In genomic region chr1:151639466-151639865, GRCh38 we compare ENCODE assay signal across 14 cellular contexts. TPM values are rescaled to one million over a fixed set of nuclear protein-coding genes. Genes with fewer than 3 reads are reported as not detected.
DNase-seq lines count a peak whose midpoint lies in the region; ATAC-seq, FAIRE-seq and TF ChIP-seq lines count a peak whose summit lies in the region.
"Had no signal": no experiment of that assay in that cellular context is flagged by ENCODE, and none has a peak within 500 bp of the region (broad histone marks: within the 10 kb centered on the region; RNA-seq: fewer than 3 reads in every experiment).

No MANE protein-coding gene starts in this region.

- H3K27ac Mint-ChIP-seq in HFFc6: peak overlapping the region; percentile 47
- no peak overlapping the region for H3K27ac Mint-ChIP-seq in stimulated activated effector memory CD8-positive, alpha-beta T cell treated with anti-CD3 and anti-CD28 coated beads, Interleukin-12 subunit alpha, Interleukin-12 subunit beta, amount 100 ng/mL, for 72 hours
- H3K27ac Mint-ChIP-seq in GM23338: no peak overlapping the region
- H3K27ac Mint-ChIP-seq: stimulated activated naive B cell treated with anti-CD40 and anti-IgM and Interleukin-4, amounts not matched to agents 10 μg/mL and 1 μg/mL and 100 μg/mL, for 72 hours had no signal

- no peak for ATAC-seq in stimulated activated effector memory CD8-positive, alpha-beta T cell treated with anti-CD3 and anti-CD28 coated beads, Interleukin-12 subunit alpha, Interleukin-12 subunit beta, amount 100 ng/mL, for 72 hours
- ATAC-seq in GM23338: no peak
- ATAC-seq: gastrocnemius medialis; stimulated activated naive B cell treated with anti-CD40 and anti-IgM and Interleukin-4, amounts not matched to agents 10 μg/mL and 1 μg/mL and 100 μg/mL, for 72 hours had no signal

- intact Hi-C loops in mammary epithelial cell (cut with micrococcal nuclease): no loop called here

- H2AFZ ChIP-seq in mammary epithelial cell (ENCODE audit: low read depth, low read length) (no peak overlapping the region), GM23338 (no peak overlapping the region)

- FAIRE-seq in D721Med (lab: Jason Lieb, UNC): no peak

- H3K27me3 ChIP-seq in mammary epithelial cell (ENCODE audit: insufficient read depth, low read length) (no peaks in the 10 kb centered on the region), GM23338 (ENCODE audit: insufficient read depth) (no peaks in the 10 kb centered on the region)
- H3K27me3 ChIP-seq: gastrocnemius medialis, neutrophil had no signal

- H3K4me1 Mint-ChIP-seq in HFFc6 (ENCODE audit: low read depth) (peaks cover 42% of the 10 kb centered on the region), GM23338 (peaks cover 7% of the 10 kb centered on the region; the same call in 2 of the 3 replicates)
- peaks cover 21% of the 10 kb centered on the region for H3K4me1 Mint-ChIP-seq in stimulated activated effector memory CD8-positive, alpha-beta T cell treated with anti-CD3 and anti-CD28 coated beads, Interleukin-12 subunit alpha, Interleukin-12 subunit beta, amount 100 ng/mL, for 72 hours

- peak; percentile 67 for DNase-seq in AG10803 (ENCODE audit: low read depth)
- DNase-seq in HFFc6: peak; percentile 38
- DNase-seq in mammary epithelial cell: peak; percentile 37
- DNase-seq in kidney glomerular epithelial cell (lab: John Stamatoyannopoulos, UW): peak; percentile 53
- no peak for DNase-seq in stimulated activated effector memory CD8-positive, alpha-beta T cell treated with anti-CD3 and anti-CD28 coated beads, Interleukin-12 subunit alpha, Interleukin-12 subunit beta, amount 100 ng/mL, for 72 hours (ENCODE audit: low spot score in 2 of 2)
- no peak for DNase-seq in NCI-H446 (lab: John Stamatoyannopoulos, UW)
- no peak for DNase-seq in D721Med (ENCODE audit: insufficient read length, low spot score)
- no peak for DNase-seq in GM23338 (ENCODE audit: low spot score)
- DNase-seq: AML-193; gastrocnemius medialis; NCI-H1694; stimulated activated naive B cell treated with anti-CD40 and anti-IgM and Interleukin-4, amounts not matched to agents 10 μg/mL and 1 μg/mL and 100 μg/mL, for 72 hours had no signal

- H3K27me3 Mint-ChIP-seq in HFFc6 (ENCODE audit: insufficient read depth): no peaks in the 10 kb centered on the region
- H3K27me3 Mint-ChIP-seq in GM23338 (ENCODE audit: insufficient read depth, low read depth, poor library complexity): no peaks in the 10 kb centered on the region
- H3K27me3 Mint-ChIP-seq: IgD-negative memory B cell; stimulated activated naive B cell treated with anti-CD40 and anti-IgM and Interleukin-4, amounts not matched to agents 10 μg/mL and 1 μg/mL and 100 μg/mL, for 72 hours had no signal

- H3K4me1 ChIP-seq in mammary epithelial cell (ENCODE audit: insufficient read depth, low read length) (peaks cover 8% of the 10 kb centered on the region), GM23338 (ENCODE audit: insufficient read depth) (no peaks in the 10 kb centered on the region)

- CTCF ChIA-PET in mammary epithelial cell (lab: Charles Lee; ENCODE audit: low non-redundant PET): interaction anchor here (0.6 kb wide), 1 partner anchor 46 kb away, joined by 5 read pairs; no protein-coding TSS in a partner anchor

- H3K9me2 ChIP-seq in GM23338 (ENCODE audit: insufficient read depth): no peaks in the 10 kb centered on the region

- no peaks in the 10 kb centered on the region for H4K20me1 ChIP-seq in mammary epithelial cell (ENCODE audit: insufficient read depth, low read length)
- peaks cover 18% of the 10 kb centered on the region; the same call in 1 of the 2 replicates for H4K20me1 ChIP-seq in GM23338 (replicated peaks; ENCODE audit: insufficient read depth)

- in situ Hi-C loops in mammary epithelial cell (cut with MboI; ENCODE audit: low sequenced_read_pairs in 2 of 2): no loop called here

- peaks cover 5% of the 10 kb centered on the region for H3K36me3 ChIP-seq in mammary epithelial cell (ENCODE audit: insufficient read depth, low read length)
- no peaks in the 10 kb centered on the region for H3K36me3 ChIP-seq in GM23338 (ENCODE audit: insufficient read depth)
- H3K36me3 ChIP-seq: gastrocnemius medialis had no signal

- no peak for TF ChIP-seq CTCF in AG10803 (conservative IDR thresholded peaks at IDR 0.05; ENCODE audit: low read length)
- no peak for TF ChIP-seq CTCF in HFFc6 (IDR thresholded peaks at IDR 0.05)
- no peak for TF ChIP-seq CTCF in mammary epithelial cell (conservative IDR thresholded peaks at IDR 0.05 in 1 of 2, IDR thresholded peaks at IDR 0.05 in 1 of 2; ENCODE audit: extremely low read depth in 1 of 2, insufficient read depth in 1 of 2, low read depth in 1 of 2, low read length in 2 of 2)
- TF ChIP-seq CTCF in D721Med (IDR thresholded peaks at IDR 0.05; ENCODE audit: insufficient read depth, missing control alignments): no peak
- no peak for TF ChIP-seq CTCF in GM23338 (conservative IDR thresholded peaks at IDR 0.05; ENCODE audit: low read depth in 2 of 2)

- H3K36me3 Mint-ChIP-seq in HFFc6 (ENCODE audit: low read depth) (peaks cover 13% of the 10 kb centered on the region), GM23338 (ENCODE audit: low read depth) (peaks cover 8% of the 10 kb centered on the region; the same call in 2 of the 3 replicates)
- H3K36me3 Mint-ChIP-seq in stimulated activated effector memory CD8-positive, alpha-beta T cell treated with anti-CD3 and anti-CD28 coated beads, Interleukin-12 subunit alpha, Interleukin-12 subunit beta, amount 100 ng/mL, for 72 hours: peaks cover 16% of the 10 kb centered on the region

- no peaks in the 10 kb centered on the region for H3K9me3 ChIP-seq in mammary epithelial cell (replicated peaks; ENCODE audit: insufficient read depth, low read length)
- H3K9me3 ChIP-seq: gastrocnemius medialis, neutrophil had no signal

- BruUV-seq in mammary epithelial cell (replicated peaks; lab: Mats Ljungman, UMichigan): no TSS peak

- H3K4me3 ChIP-seq in AG10803 (ENCODE audit: low read length) (no peak overlapping the region), mammary epithelial cell (replicated peaks in 1 of 3; ENCODE audit: insufficient read depth in 1 of 3, low read depth in 2 of 3, low read length in 3 of 3) (no peak overlapping the region), GM23338 (no peak overlapping the region)
- H3K4me3 ChIP-seq: gastrocnemius medialis had no signal

- H3K79me2 ChIP-seq in mammary epithelial cell (ENCODE audit: insufficient read depth, low read length) (no peaks in the 10 kb centered on the region), GM23338 (replicated peaks; ENCODE audit: insufficient read depth) (peaks cover 55% of the 10 kb centered on the region)

- no peak overlapping the region for H3K27ac ChIP-seq in mammary epithelial cell (ENCODE audit: insufficient read depth, low read depth, low read length)
- no peak overlapping the region for H3K27ac ChIP-seq in GM23338 (ENCODE audit: low read depth)
- H3K27ac ChIP-seq: gastrocnemius medialis had no signal

- no peaks in the 10 kb centered on the region for H3K9me3 Mint-ChIP-seq in HFFc6
- H3K9me3 Mint-ChIP-seq in stimulated activated effector memory CD8-positive, alpha-beta T cell treated with anti-CD3 and anti-CD28 coated beads, Interleukin-12 subunit alpha, Interleukin-12 subunit beta, amount 100 ng/mL, for 72 hours: no peaks in the 10 kb centered on the region
- no peaks in the 10 kb centered on the region for H3K9me3 Mint-ChIP-seq in GM23338
- H3K9me3 Mint-ChIP-seq: IgD-negative memory B cell; stimulated activated naive B cell treated with anti-CD40 and anti-IgM and Interleukin-4, amounts not matched to agents 10 μg/mL and 1 μg/mL and 100 μg/mL, for 72 hours had no signal

- 14% methylated on average over 2 of the region's 2 CpGs for WGBS in mammary epithelial cell (ENCODE audit: low coverage, missing lambda C conversion rate)

- no peaks in the 10 kb centered on the region for H3F3A ChIP-seq in GM23338 (replicated peaks; ENCODE audit: low read depth)

- H3K4me2 ChIP-seq in mammary epithelial cell (ENCODE audit: insufficient read depth, low read depth, low read length) (no peak overlapping the region), GM23338 (no peak overlapping the region)

- no peak overlapping the region for H3K9ac ChIP-seq in mammary epithelial cell (ENCODE audit: insufficient read depth, low read length)

- H3K4me3 Mint-ChIP-seq in HFFc6: no peak overlapping the region
- no peak overlapping the region for H3K4me3 Mint-ChIP-seq in stimulated activated effector memory CD8-positive, alpha-beta T cell treated with anti-CD3 and anti-CD28 coated beads, Interleukin-12 subunit alpha, Interleukin-12 subunit beta, amount 100 ng/mL, for 72 hours
- H3K4me3 Mint-ChIP-seq in GM23338: no peak overlapping the region
- H3K4me3 Mint-ChIP-seq: stimulated activated naive B cell treated with anti-CD40 and anti-IgM and Interleukin-4, amounts not matched to agents 10 μg/mL and 1 μg/mL and 100 μg/mL, for 72 hours had no signal

- dilution Hi-C loops in mammary epithelial cell (cut with HindIII; ENCODE audit: low sequenced_read_pairs): loop anchor here (5.0 kb wide), 1 partner anchor 37 kb away; no protein-coding TSS in a partner anchor

TF ChIP-seq in GM23338, 12 proteins besides CTCF, POLR2A, EP300 and RAD21 (continues in another document):
- TF ChIP-seq POLR2AphosphoS5 (IDR thresholded peaks at IDR 0.05; ENCODE audit: low read depth) (no peak), STAT1 (IDR thresholded peaks at IDR 0.05; ENCODE audit: unreplicated experiment) (no peak), EZH2phosphoT487 (IDR thresholded peaks at IDR 0.05; ENCODE audit: unreplicated experiment) (no peak), NANOG (IDR thresholded peaks at IDR 0.05; ENCODE audit: borderline replicate concordance) (no peak), ZNF114 (CRISPR knock-in tag; IDR thresholded peaks at IDR 0.05) (no peak), JUNB (IDR thresholded peaks at IDR 0.05; ENCODE audit: unreplicated experiment) (no peak), ZNF331 (CRISPR knock-in tag; IDR thresholded peaks at IDR 0.05; ENCODE audit: low read depth) (no peak)
- TF ChIP-seq, protein P1, sequence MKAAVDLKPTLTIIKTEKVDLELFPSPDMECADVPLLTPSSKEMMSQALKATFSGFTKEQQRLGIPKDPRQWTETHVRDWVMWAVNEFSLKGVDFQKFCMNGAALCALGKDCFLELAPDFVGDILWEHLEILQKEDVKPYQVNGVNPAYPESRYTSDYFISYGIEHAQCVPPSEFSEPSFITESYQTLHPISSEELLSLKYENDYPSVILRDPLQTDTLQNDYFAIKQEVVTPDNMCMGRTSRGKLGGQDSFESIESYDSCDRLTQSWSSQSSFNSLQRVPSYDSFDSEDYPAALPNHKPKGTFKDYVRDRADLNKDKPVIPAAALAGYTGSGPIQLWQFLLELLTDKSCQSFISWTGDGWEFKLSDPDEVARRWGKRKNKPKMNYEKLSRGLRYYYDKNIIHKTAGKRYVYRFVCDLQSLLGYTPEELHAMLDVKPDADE (IDR thresholded peaks at IDR 0.05): no peak

RNA-seq across cellular contexts. Expression of gene SNX27, which starts 27.6 kb away (rescaled TPM):
- total RNA-seq in HFFc6 (2021; fragmentation: NEBNext Ultra II Directional; extraction: Animal tissue kit (Norgen Biotek cat#: 25700)): 10 to 100 TPM; 29.2 to 31.8 (median 31.0) TPM
- 10 to 100 TPM; 22.7 to 25.5 TPM for total RNA-seq in mammary epithelial cell
- polyA plus RNA-seq in mammary epithelial cell (12.1 TPM), GM23338 (2016; fragmentation: Nextera tagmentation; extraction: Ambion mirVana) (34.0 and 40.6 TPM in 2 replicates)
- 43.2 TPM for polyA minus RNA-seq in mammary epithelial cell
- 58.6 and 59.7 TPM in 2 replicates for total RNA-seq in GM23338 (2014; rRNA removed; shearing (Covaris generic))

Comparison
In these comparisons a context has a peak if more than half of its experiments do, and no peak if none do; other contexts are left out.
1. DNase-seq: peak in AG10803 (single experiment), HFFc6 (single experiment), mammary epithelial cell (single experiment) and kidney glomerular epithelial cell (single experiment); none in stimulated activated effector memory CD8-positive, alpha-beta T cell treated with anti-CD3 and anti-CD28 coated beads, Interleukin-12 subunit alpha, Interleukin-12 subunit beta, amount 100 ng/mL, for 72 hours (0 of 2), NCI-H446 (0 of 2), D721Med (single experiment) and GM23338 (single experiment).